ENCODE assay signal across 1 cellular context in genomic region chr1:2404890-2405511, GRCh38.
TF ChIP-seq lines count a peak whose summit lies in the region.

No MANE protein-coding gene starts in this region.

TF ChIP-seq in HEK293, 187 proteins besides CTCF, POLR2A, EP300 and RAD21 (continued from another document):
- TF ChIP-seq ZBTB10 (tag by site-specific recombination; IDR thresholded peaks at IDR 0.05), result no peak
- TF ChIP-seq ZBTB26 (tag by site-specific recombination; optimal IDR thresholded peaks at IDR 0.05), result no peak
- TF ChIP-seq ZBTB17 (tag by site-specific recombination; IDR thresholded peaks at IDR 0.05), result no peak
